ENCODE assay signal across 15 cellular contexts in the genomic region with DNA sequence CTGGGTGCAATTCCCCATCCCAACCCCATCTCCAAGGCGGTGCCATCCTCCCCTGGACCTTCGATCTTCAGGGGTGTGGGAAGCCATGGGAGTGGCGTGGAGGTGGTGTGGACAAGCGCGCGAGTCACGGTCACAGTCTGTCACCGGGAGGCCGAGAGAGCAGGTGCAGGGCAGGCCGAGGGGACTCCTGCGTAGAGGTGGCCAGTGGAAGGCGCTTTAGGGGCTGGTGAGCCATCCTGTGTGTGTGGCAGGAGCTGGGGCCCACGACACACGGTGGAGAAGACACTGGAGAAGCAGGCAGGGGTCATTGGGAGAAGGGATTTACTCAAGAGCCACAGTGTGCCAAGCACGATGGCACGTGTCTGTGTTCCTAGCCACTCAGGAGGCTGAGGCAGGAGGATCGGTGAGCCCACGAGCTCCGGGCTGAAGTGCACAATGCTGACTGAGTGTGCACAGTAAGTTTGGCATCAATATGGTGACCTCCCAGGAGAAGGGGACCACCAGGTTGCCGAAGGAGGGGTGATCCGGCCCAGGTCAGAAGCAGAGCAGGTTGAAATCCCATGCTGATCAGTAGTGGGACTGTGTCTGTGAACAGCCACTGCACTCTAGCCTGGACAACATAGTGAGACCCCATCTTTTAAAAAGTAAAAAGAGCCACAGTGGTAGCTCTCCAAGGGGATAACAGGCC.
DNase-seq lines count a peak whose midpoint lies in the region; ATAC-seq and TF ChIP-seq lines count a peak whose summit lies in the region.
"Had no signal": no experiment of that assay in that cellular context is flagged by ENCODE, and none has a peak within 500 bp of the region (broad histone marks: within the 10 kb centered on the region; RNA-seq: fewer than 3 reads in every experiment).

No MANE protein-coding gene starts in this region.

- TF ChIP-seq POLR2A in tibial nerve (IDR thresholded peaks at IDR 0.05), result no peak

- intact Hi-C loops in posterior vena cava (cut with DNase I), result no loop called here

- no peaks in the 10 kb centered on the region for H3K9me3 ChIP-seq in RWPE2 (ENCODE audit: severe bottlenecking)
- no peaks in the 10 kb centered on the region for H3K9me3 ChIP-seq in tibial nerve
- H3K9me3 ChIP-seq: HAP-1 had no signal

- peak; percentile 6 for DNase-seq in activated CD8-positive, alpha-beta memory T cell treated with anti-CD3 and anti-CD28 coated beads, Interleukin-2, amount 50 U/mL, for 4 hours
- DNase-seq in activated CD8-positive, alpha-beta memory T cell treated with anti-CD3 and anti-CD28 coated beads for 24 hours, result no peak
- DNase-seq in RWPE2 (ENCODE audit: low spot score) (peak; percentile 53), glutamatergic neuron (peak; percentile 4), posterior vena cava (ENCODE audit: low spot score) (peak; percentile 54), tibial nerve (ENCODE audit: low spot score in 2 of 2) (no peak)
- no peak for DNase-seq in naive thymus-derived CD8-positive, alpha-beta T cell
- DNase-seq: CD4-positive, alpha-beta memory T cell; DMS79; EL; GOT3 had no signal

- H3K9me3 Mint-ChIP-seq in glutamatergic neuron (ENCODE audit: unreplicated experiment), result peaks cover 8% of the 10 kb centered on the region
- H3K9me3 Mint-ChIP-seq in naive thymus-derived CD8-positive, alpha-beta T cell, result no peaks in the 10 kb centered on the region

- H3K4me1 Mint-ChIP-seq in glutamatergic neuron (ENCODE audit: low read depth, unreplicated experiment), result peaks cover 6% of the 10 kb centered on the region
- peaks cover 0 to 3% (median 0%) of the 10 kb centered on the region in 4 donors for H3K4me1 Mint-ChIP-seq in naive thymus-derived CD8-positive, alpha-beta T cell

- H3K27ac ChIP-seq in RWPE2 (ENCODE audit: poor library complexity, severe bottlenecking) (no peak overlapping the region), tibial nerve (no peak overlapping the region)
- H3K27ac ChIP-seq: 22Rv1, C4-2B had no signal

- POLR2A ChIA-PET in naive thymus-derived CD8-positive, alpha-beta T cell (lab: Charles Lee), result no interaction called here

- no peak overlapping the region for H3K4me3 ChIP-seq in RWPE2 (ENCODE audit: severe bottlenecking)
- H3K4me3 ChIP-seq in tibial nerve, result no peak overlapping the region
- H3K4me3 ChIP-seq: HAP-1 had no signal

- 95 to 96% methylated on average over 18 to 21 of the region's 21 CpGs for WGBS in tibial nerve, 2 donors

- H3K27me3 Mint-ChIP-seq in glutamatergic neuron (ENCODE audit: unreplicated experiment), result peaks cover 4% of the 10 kb centered on the region
- peaks cover 0 to 6% (median 3%) of the 10 kb centered on the region in 5 donors for H3K27me3 Mint-ChIP-seq in naive thymus-derived CD8-positive, alpha-beta T cell

- H3K4me1 ChIP-seq in RWPE2 (ENCODE audit: insufficient read depth, poor library complexity, severe bottlenecking) (no peaks in the 10 kb centered on the region), tibial nerve (no peaks in the 10 kb centered on the region)
- H3K4me1 ChIP-seq: HAP-1 had no signal

- no peak overlapping the region for H3K27ac Mint-ChIP-seq in glutamatergic neuron (ENCODE audit: unreplicated experiment)
- no peak overlapping the region for H3K27ac Mint-ChIP-seq in naive thymus-derived CD8-positive, alpha-beta T cell

- H3K36me3 Mint-ChIP-seq in glutamatergic neuron (ENCODE audit: unreplicated experiment), result no peaks in the 10 kb centered on the region
- H3K36me3 Mint-ChIP-seq in naive thymus-derived CD8-positive, alpha-beta T cell, result no peaks in the 10 kb centered on the region
- H3K36me3 Mint-ChIP-seq: CD4-positive, alpha-beta memory T cell had no signal

- no peak for ATAC-seq in RWPE2 (ENCODE audit: low read depth)
- no peak for ATAC-seq in naive thymus-derived CD8-positive, alpha-beta T cell
- ATAC-seq in HG03196 (IDR thresholded peaks at IDR 0.05; ENCODE audit: unreplicated experiment), result no peak

- no peaks in the 10 kb centered on the region for H3K27me3 ChIP-seq in RWPE2 (ENCODE audit: insufficient read depth, poor library complexity, severe bottlenecking)
- H3K27me3 ChIP-seq in tibial nerve, result no peaks in the 10 kb centered on the region

- no peak overlapping the region for H3K4me3 Mint-ChIP-seq in glutamatergic neuron (ENCODE audit: unreplicated experiment)
- no peak overlapping the region for H3K4me3 Mint-ChIP-seq in naive thymus-derived CD8-positive, alpha-beta T cell
- H3K4me3 Mint-ChIP-seq: CD4-positive, alpha-beta memory T cell had no signal

- H3K36me3 ChIP-seq in RWPE2 (ENCODE audit: low read depth), result no peaks in the 10 kb centered on the region
- no peaks in the 10 kb centered on the region for H3K36me3 ChIP-seq in tibial nerve
- H3K36me3 ChIP-seq: HAP-1 had no signal

- TF ChIP-seq EP300 in tibial nerve (IDR thresholded peaks at IDR 0.05), result no peak

- no peak for TF ChIP-seq CTCF in RWPE2 (IDR thresholded peaks at IDR 0.05; ENCODE audit: poor library complexity, severe bottlenecking)
- no peak for TF ChIP-seq CTCF in glutamatergic neuron (IDR thresholded peaks at IDR 0.05; ENCODE audit: partially characterized antibody, unreplicated experiment)
- no peak for TF ChIP-seq CTCF in tibial nerve (IDR thresholded peaks at IDR 0.05)

Comparison
In these comparisons a context has a peak if more than half of its experiments do, and no peak if none do; other contexts are left out.
1. DNase-seq: peak in activated CD8-positive, alpha-beta memory T cell treated with anti-CD3 and anti-CD28 coated beads, Interleukin-2, amount 50 U/mL, for 4 hours (single experiment), RWPE2 (single experiment), glutamatergic neuron (single experiment) and posterior vena cava (single experiment); none in activated CD8-positive, alpha-beta memory T cell treated with anti-CD3 and anti-CD28 coated beads for 24 hours (single experiment), naive thymus-derived CD8-positive, alpha-beta T cell (0 of 10) and tibial nerve (0 of 2).